ENCODE assay signal across 1 cellular context in genomic region chr9:27204578-27204977, GRCh38.
TF ChIP-seq lines count a peak whose summit lies in the region.

No MANE protein-coding gene starts in this region.

TF ChIP-seq in HepG2, 621 proteins besides CTCF, POLR2A, EP300 and RAD21 (continued from another document):
- TF ChIP-seq TIGD3 (CRISPR knock-in tag; IDR thresholded peaks at IDR 0.05; ENCODE audit: borderline replicate concordance), result no peak
TF ChIP-seq in HepG2: peak in this region for 0.
